ENCODE assay signal across 1 cellular context in genomic region chr6:39378175-39378889, GRCh38.
A peak's percentile ranks its signal among the peaks of the same experiment; 100 is the strongest.
TF ChIP-seq lines count a peak whose summit lies in the region.

No MANE protein-coding gene starts in this region.

TF ChIP-seq in GM12878, 131 proteins besides CTCF, POLR2A, EP300 and RAD21:
- TF ChIP-seq NBN (IDR thresholded peaks at IDR 0.05) = peak; percentile 73; the same call in 1 of the 2 replicates
- 0 out of 2 replicates have a peak, but pooled peaks have one; percentile 11 for TF ChIP-seq MTA2 (IDR thresholded peaks at IDR 0.05; ENCODE audit: low read depth)
- TF ChIP-seq HDGF (IDR thresholded peaks at IDR 0.05) = peak; percentile 96
- no peak for TF ChIP-seq NRF1 (conservative IDR thresholded peaks at IDR 0.05; ENCODE audit: low read depth, low read length)
- TF ChIP-seq SMARCA5 (IDR thresholded peaks at IDR 0.05) = 0 out of 2 replicates have a peak, but pooled peaks have one; percentile 20
- TF ChIP-seq CBFB (IDR thresholded peaks at IDR 0.05; ENCODE audit: low read depth) = no peak
- 0 out of 2 replicates have a peak, but pooled peaks have one; percentile 8 for TF ChIP-seq FOXK2 (IDR thresholded peaks at IDR 0.05)
- peak; percentile 31 for TF ChIP-seq MEF2B (IDR thresholded peaks at IDR 0.05; ENCODE audit: partially characterized antibody, poor library complexity, severe bottlenecking)
- TF ChIP-seq RELB (IDR thresholded peaks at IDR 0.05; ENCODE audit: low read depth) = 0 out of 2 replicates have a peak, but pooled peaks have one; percentile 23
- TF ChIP-seq BHLHE40 (IDR thresholded peaks at IDR 0.05; ENCODE audit: borderline replicate concordance in 1 of 2, low read depth in 2 of 2, low read length in 1 of 2) = peak in 1 of 2 experiments; percentile 60; a peak in 1 of 4 replicates
- peak; percentile 71; the same call in 1 of the 2 replicates for TF ChIP-seq MLLT1 (IDR thresholded peaks at IDR 0.05)
- peak; percentile 39 to 58; a peak in 2 of 4 replicates for TF ChIP-seq IKZF2 (IDR thresholded peaks at IDR 0.05)
- no peak for TF ChIP-seq CHD1 (IDR thresholded peaks at IDR 0.05; ENCODE audit: low read depth, low read length)
